13 cellular contexts compared by ENCODE assay signal in genomic region chr15:86555114-86555513, GRCh38.
"Had no signal": no experiment of that assay in that cellular context is flagged by ENCODE, and none has a peak within 500 bp of the region (broad histone marks: within the 10 kb centered on the region; RNA-seq: fewer than 3 reads in every experiment).

No MANE protein-coding gene starts in this region.

- H3K4me1 ChIP-seq: lower lobe of right lung had no signal

- H3K27ac ChIP-seq: heart right ventricle, lower lobe of right lung, VCaP had no signal

- DNase-seq: activated CD4-positive, alpha-beta memory T cell treated with anti-CD3 and anti-CD28 coated beads for 36 hours; activated effector memory CD4-positive, alpha-beta T cell treated with anti-CD3 and anti-CD28 coated beads, Interleukin-2, amount 50 U/mL, for 16 hours; activated T-cell treated with anti-CD3 and anti-CD28 coated beads, Interleukin-2, amount 50 U/mL, for 4 hours; heart right ventricle; kidney; lower lobe of right lung; naive thymus-derived CD8-positive, alpha-beta T cell; stimulated activated CD4-positive, alpha-beta T cell treated with anti-CD3 and anti-CD28 coated beads, Interleukin-4, amount 100 ng/mL, for 1 hour; stimulated activated CD8-positive, alpha-beta memory T cell treated with anti-CD3 and anti-CD28 coated beads, Interleukin-4, amount 100 ng/mL, for 48 hours; stimulated activated naive CD8-positive, alpha-beta T cell treated with anti-CD3 and anti-CD28 coated beads, Interleukin-15, Interleukin-2, amounts not matched to agents 100 U/mL and 50 U/mL, for 24 hours; T-helper 1 cell had no signal

- ATAC-seq: activated T-cell treated with anti-CD3 and anti-CD28 coated beads, Interleukin-2, amount 50 U/mL, for 4 hours; naive thymus-derived CD8-positive, alpha-beta T cell; stimulated activated naive CD8-positive, alpha-beta T cell treated with anti-CD3 and anti-CD28 coated beads, Interleukin-15, Interleukin-2, amounts not matched to agents 100 U/mL and 50 U/mL, for 24 hours had no signal

- H3K27me3 ChIP-seq: dorsolateral prefrontal cortex, heart right ventricle had no signal

- H3K9me3 ChIP-seq: lower lobe of right lung had no signal

- H3K36me3 ChIP-seq: heart right ventricle, lower lobe of right lung had no signal

- H3K4me3 ChIP-seq: dorsolateral prefrontal cortex, heart right ventricle, lower lobe of right lung had no signal
